ENCODE assay signal across 9 cellular contexts in genomic region chr20:33299111-33299603, GRCh38. TPM values are rescaled to one million over a fixed set of nuclear protein-coding genes. Genes with fewer than 3 reads are reported as not detected.
A peak's percentile ranks its signal among the peaks of the same experiment; 100 is the strongest.
DNase-seq lines count a peak whose midpoint lies in the region; ATAC-seq lines count a peak whose summit lies in the region.
"Had no signal": no experiment of that assay in that cellular context is flagged by ENCODE, and none has a peak within 500 bp of the region (broad histone marks: within the 10 kb centered on the region; RNA-seq: fewer than 3 reads in every experiment).

No MANE protein-coding gene starts in this region.

- H3K36me3 Mint-ChIP-seq in activated CD4-positive, alpha-beta memory T cell treated with anti-CD3 and anti-CD28 coated beads for 36 hours, result no peaks in the 10 kb centered on the region

- no peaks in the 10 kb centered on the region for H3K36me3 ChIP-seq in mesendoderm (ENCODE audit: control insufficient read depth, insufficient read depth, low read length)

- H3K79me2 ChIP-seq in mesendoderm (ENCODE audit: control insufficient read depth, insufficient read depth, low read length), result no peaks in the 10 kb centered on the region

- intact Hi-C loops in activated CD4-positive, alpha-beta memory T cell treated with anti-CD3 and anti-CD28 coated beads for 36 hours (cut with micrococcal nuclease), result loop anchor here (5.0 to 10.0 kb wide), 2 partner anchors 204 to 507 kb away; no protein-coding TSS in a partner anchor

- WGBS in mesendoderm (ENCODE audit: extremely low coverage, insufficient coverage, low lambda C conversion rate), result no CpG with 5 or more reads among the region's 24 CpGs

- H2BK5ac ChIP-seq in mesendoderm (ENCODE audit: low read length), result no peak overlapping the region

- no peak overlapping the region for H3K9ac ChIP-seq in mesendoderm (ENCODE audit: low read length)

- H3K56ac ChIP-seq in mesendoderm (ENCODE audit: low read length), result peak overlapping the region; percentile 71

- no peak overlapping the region for H3K27ac Mint-ChIP-seq in activated CD4-positive, alpha-beta memory T cell treated with anti-CD3 and anti-CD28 coated beads for 36 hours

- H3K4ac ChIP-seq in mesendoderm (ENCODE audit: low read depth, low read length), result no peak overlapping the region

- no peaks in the 10 kb centered on the region for H3K27me3 ChIP-seq in mesendoderm (ENCODE audit: insufficient read depth, low read length, poor library complexity)

- no peak overlapping the region for H3K27ac ChIP-seq in mesendoderm (ENCODE audit: low read depth, low read length)

- no peaks in the 10 kb centered on the region for H3K4me1 Mint-ChIP-seq in activated CD4-positive, alpha-beta memory T cell treated with anti-CD3 and anti-CD28 coated beads for 36 hours (ENCODE audit: low read depth)

- no peaks in the 10 kb centered on the region for H3K9me3 Mint-ChIP-seq in activated CD4-positive, alpha-beta memory T cell treated with anti-CD3 and anti-CD28 coated beads for 36 hours

- ATAC-seq in GM21576 (IDR thresholded peaks at IDR 0.05; ENCODE audit: unreplicated experiment), result no peak

- DNase-seq in AG08395 (ENCODE audit: low spot score), result peak; percentile 79
- DNase-seq in GM19240 (ENCODE audit: insufficient read length, low spot score), result peak; percentile 81
- peak; percentile 39 for DNase-seq in NCI-H526 treated with DMSO at 0.1 percent for 48 hours (lab: John Stamatoyannopoulos, UW)
- peak; percentile 80 for DNase-seq in activated CD4-positive, alpha-beta memory T cell treated with anti-CD3 and anti-CD28 coated beads for 36 hours
- peak; percentile 60 for DNase-seq in effector CD8-positive, alpha-beta T cell (lab: John Stamatoyannopoulos, UW)
- peak; percentile 80 for DNase-seq in mesendoderm
- DNase-seq in stimulated activated CD8-positive, alpha-beta memory T cell treated with anti-CD3 and anti-CD28 coated beads, Interleukin-2, amount 100 ng/mL, for 1 hour (ENCODE audit: low read depth in 2 of 2), result peak; percentile 47 to 51

- H3K18ac ChIP-seq in mesendoderm (ENCODE audit: low read length), result no peak overlapping the region

- no peaks in the 10 kb centered on the region for H3K4me1 ChIP-seq in mesendoderm (ENCODE audit: control insufficient read depth, low read depth, low read length)

- no peak overlapping the region for H3K4me2 ChIP-seq in mesendoderm (ENCODE audit: low read length)

- H4K5ac ChIP-seq in mesendoderm (ENCODE audit: low read length), result no peak overlapping the region

- no peak overlapping the region for H2BK15ac ChIP-seq in mesendoderm (replicated peaks; ENCODE audit: low read depth)

- no peaks in the 10 kb centered on the region for H3K79me1 ChIP-seq in mesendoderm (ENCODE audit: low read length)

- peaks cover 9% of the 10 kb centered on the region for H3K27me3 Mint-ChIP-seq in activated CD4-positive, alpha-beta memory T cell treated with anti-CD3 and anti-CD28 coated beads for 36 hours

- H4K8ac ChIP-seq in mesendoderm (ENCODE audit: low read depth, low read length), result no peak overlapping the region

- no peak overlapping the region for H3K4me3 ChIP-seq in mesendoderm (ENCODE audit: low read length)

- H2AK5ac ChIP-seq in mesendoderm (ENCODE audit: low read length), result no peak overlapping the region

- CTCF ChIA-PET in activated CD4-positive, alpha-beta memory T cell treated with anti-CD3 and anti-CD28 coated beads for 36 hours (lab: Charles Lee), result interaction anchor here (0.8 to 3.2 kb wide), 8 partner anchors 8 to 614 kb away, joined by 3 to 14 read pairs (median 4); no protein-coding TSS in a partner anchor

- no peak overlapping the region for H3K4me3 Mint-ChIP-seq in activated CD4-positive, alpha-beta memory T cell treated with anti-CD3 and anti-CD28 coated beads for 36 hours

- H2BK120ac ChIP-seq in mesendoderm (ENCODE audit: low read depth, low read length), result no peak overlapping the region

- POLR2A ChIA-PET in activated CD4-positive, alpha-beta memory T cell treated with anti-CD3 and anti-CD28 coated beads for 36 hours (lab: Charles Lee), result no interaction called here

- H3K23ac ChIP-seq in mesendoderm (ENCODE audit: low read length), result no peak overlapping the region

RNA-seq across cellular contexts. Expression of gene BPIFB1, which starts 16.1 kb away (rescaled TPM):
- not detected for total RNA-seq in activated CD4-positive, alpha-beta memory T cell treated with anti-CD3 and anti-CD28 coated beads for 36 hours
- not detected for polyA plus RNA-seq in mesendoderm (2013, experiment 1 of 2)
- polyA plus RNA-seq in mesendoderm (2013, experiment 2 of 2), result not detected
- total RNA-seq: urinary bladder had no signal
- polyA plus RNA-seq: urinary bladder had no signal
